8 cellular contexts compared by ENCODE assay signal in the genomic region with DNA sequence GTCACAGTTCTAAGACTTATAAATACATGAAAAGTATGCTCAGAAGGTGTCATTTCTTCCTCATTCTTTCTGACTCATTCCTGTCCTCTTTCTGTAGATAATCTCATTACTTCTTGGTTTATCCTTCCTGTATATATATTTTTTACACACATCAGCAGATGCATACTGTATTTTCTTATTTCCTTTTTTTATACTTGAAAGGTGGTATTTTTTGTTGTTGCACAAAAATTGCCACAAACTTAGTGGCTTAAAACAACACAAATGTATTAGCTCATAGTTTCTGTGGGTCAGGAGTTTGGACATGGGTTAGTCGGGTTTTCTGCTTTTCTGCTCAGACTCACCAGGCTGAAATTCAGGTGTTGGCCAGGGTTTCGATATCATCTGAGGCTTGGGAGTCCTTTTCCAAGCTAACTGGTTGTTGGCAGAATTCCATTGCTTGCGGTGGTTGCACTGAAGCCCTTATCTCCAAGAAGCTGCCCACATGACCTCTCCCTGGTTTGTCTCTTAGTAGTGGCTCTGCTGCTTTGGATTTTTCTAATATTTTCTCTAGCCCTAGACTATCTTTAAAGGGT.
DNase-seq lines count a peak whose midpoint lies in the region; ATAC-seq, FAIRE-seq and TF ChIP-seq lines count a peak whose summit lies in the region.

No MANE protein-coding gene starts in this region.

- 9 to 44% (median 19%) methylated on average over 3 of the region's 3 CpGs for WGBS in small intestine, 3 donors
- WGBS in esophagus muscularis mucosa = 68% methylated on average over 3 of the region's 3 CpGs

- H3K36me3 ChIP-seq in brain microvascular endothelial cell (replicated peaks) (no peaks in the 10 kb centered on the region), small intestine (ENCODE audit: control insufficient read depth in 2 of 2, insufficient read depth in 2 of 2, low read length in 2 of 2) (no peaks in the 10 kb centered on the region), esophagus muscularis mucosa (no peaks in the 10 kb centered on the region)

- peak; percentile 86 for ATAC-seq in GM19351 (IDR thresholded peaks at IDR 0.05; ENCODE audit: unreplicated experiment)
- peak; percentile 65 for ATAC-seq in HG03442 (IDR thresholded peaks at IDR 0.05; ENCODE audit: unreplicated experiment)
- ATAC-seq in GM19324 (IDR thresholded peaks at IDR 0.05; ENCODE audit: low FRiP score, unreplicated experiment) = no peak
- no peak for ATAC-seq in GM19397 (IDR thresholded peaks at IDR 0.05; ENCODE audit: unreplicated experiment)

- H3K27me3 ChIP-seq in brain microvascular endothelial cell (replicated peaks) (no peaks in the 10 kb centered on the region), small intestine (ENCODE audit: control insufficient read depth in 2 of 2, insufficient read depth in 2 of 2, low read length in 2 of 2) (no peaks in the 10 kb centered on the region), esophagus muscularis mucosa (no peaks in the 10 kb centered on the region)

- TF ChIP-seq EP300 in esophagus muscularis mucosa (IDR thresholded peaks at IDR 0.05) = no peak

- H3K4me3 ChIP-seq in brain microvascular endothelial cell (ENCODE audit: low read depth, low read length) (no peak overlapping the region), small intestine (ENCODE audit: low read depth in 1 of 2, low read length in 2 of 2) (no peak overlapping the region), esophagus muscularis mucosa (no peak overlapping the region)

- no peak for TF ChIP-seq POLR2A in esophagus muscularis mucosa (IDR thresholded peaks at IDR 0.05; ENCODE audit: low read depth)

- DNase-seq in brain microvascular endothelial cell (peak; percentile 81), small intestine (peak; percentile 66), esophagus muscularis mucosa (ENCODE audit: extremely low spot score) (no peak)
- no peak for DNase-seq in stimulated activated CD4-positive, alpha-beta T cell treated with anti-CD3 and anti-CD28 coated beads, Interleukin-2, amount 100 ng/mL, for 24 hours

- in situ Hi-C loops in brain microvascular endothelial cell (cut with HindIII; ENCODE audit: low pct_ligation_motif_present, low sequenced_read_pairs) = no loop called here

- intact Hi-C loops in esophagus muscularis mucosa (cut with DNase I) = loop anchor here (5.0 kb wide), 1 partner anchor 35 kb away; no protein-coding TSS in a partner anchor

- no peak for FAIRE-seq in small intestine (lab: Jason Lieb, UNC)

- TF ChIP-seq CTCF in brain microvascular endothelial cell (IDR thresholded peaks at IDR 0.05; ENCODE audit: low read depth, low read length, missing control alignments) (no peak), esophagus muscularis mucosa (IDR thresholded peaks at IDR 0.05) (no peak)

- H3K9me3 ChIP-seq in small intestine (ENCODE audit: control insufficient read depth, low read depth) (no peaks in the 10 kb centered on the region), esophagus muscularis mucosa (no peaks in the 10 kb centered on the region)

- no peak overlapping the region for H3K27ac ChIP-seq in brain microvascular endothelial cell
- H3K27ac ChIP-seq in small intestine (ENCODE audit: low read depth in 1 of 2, low read length in 1 of 2) = peak overlapping the region in 1 of 2 donors; percentile 74
- no peak overlapping the region for H3K27ac ChIP-seq in esophagus muscularis mucosa (replicated peaks in 1 of 4)

- H3K4me1 ChIP-seq in small intestine (ENCODE audit: control insufficient read depth in 2 of 2, insufficient read depth in 1 of 2, low read depth in 1 of 2, low read length in 1 of 2) (peaks cover 0 to 9% of the 10 kb centered on the region in 2 donors), esophagus muscularis mucosa (peaks cover 18 to 40% (median 24%) of the 10 kb centered on the region in 4 donors)

Comparison
In these comparisons a context has a peak if more than half of its experiments do, and no peak if none do; other contexts are left out.
1. ATAC-seq: peak in GM19351 (single experiment) and HG03442 (single experiment); none in GM19324 (single experiment) and GM19397 (single experiment).
2. DNase-seq: peak in brain microvascular endothelial cell (single experiment) and small intestine (single experiment); none in esophagus muscularis mucosa (single experiment) and stimulated activated CD4-positive, alpha-beta T cell treated with anti-CD3 and anti-CD28 coated beads, Interleukin-2, amount 100 ng/mL, for 24 hours (0 of 2).